20 cellular contexts compared by ENCODE assay signal in the genomic region with DNA sequence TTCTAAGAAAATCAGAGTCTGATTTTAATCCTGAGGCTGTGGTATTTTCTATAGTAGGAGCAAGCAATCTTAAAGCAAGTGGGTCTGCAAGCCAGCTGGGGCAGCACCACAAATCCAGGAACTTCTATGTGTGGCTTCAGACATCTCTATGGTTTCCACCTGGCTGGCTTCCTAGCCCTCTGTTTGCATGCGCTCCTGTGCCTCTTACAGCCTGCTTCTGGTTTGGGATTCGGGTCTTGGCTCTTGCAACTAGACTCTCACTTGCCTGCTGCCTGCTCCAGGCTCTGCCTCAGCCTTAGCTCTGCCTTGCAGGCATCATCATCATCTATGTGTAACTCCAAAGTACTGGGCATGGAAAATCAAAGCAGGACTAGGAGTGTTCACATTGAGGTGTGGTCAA. TPM values are rescaled to one million over a fixed set of nuclear protein-coding genes. Genes with fewer than 3 reads are reported as not detected.
"Had no signal": no experiment of that assay in that cellular context is flagged by ENCODE, and none has a peak within 500 bp of the region (broad histone marks: within the 10 kb centered on the region; RNA-seq: fewer than 3 reads in every experiment).

No MANE protein-coding gene starts in this region.

- H3K36me3 Mint-ChIP-seq: IgD-negative memory B cell had no signal

- DNase-seq: Kasumi-1, MM.1S, NCI-H1092 treated with DMSO at 0.1 percent for 48 hours, NCI-H1436 treated with DMSO at 0.1 percent for 48 hours, NCI-H1694, NCI-H187 treated with DMSO at 0.1 percent for 48 hours, NCI-H2029 treated with DMSO at 0.1 percent for 48 hours, NCI-H2171, NCI-H226, NCI-H446, NCI-H510A treated with DMSO at 0.1 percent for 48 hours, NCI-H526, NCI-H82, Right ventricle myocardium superior, RPMI8226, SIG-M5 had no signal

- H3K4me3 Mint-ChIP-seq: IgD-negative memory B cell had no signal

- ATAC-seq: K562 had no signal

- H3K9me3 ChIP-seq: SJSA1 had no signal

RNA-seq across cellular contexts. Expression of a gene that starts 43.4 kb away (rescaled TPM):
- total RNA-seq: K562, M059J, Right ventricle myocardium superior, SJSA1 had no signal
